Comparison of ENCODE assay signal across 27 cellular contexts in the genomic region with DNA sequence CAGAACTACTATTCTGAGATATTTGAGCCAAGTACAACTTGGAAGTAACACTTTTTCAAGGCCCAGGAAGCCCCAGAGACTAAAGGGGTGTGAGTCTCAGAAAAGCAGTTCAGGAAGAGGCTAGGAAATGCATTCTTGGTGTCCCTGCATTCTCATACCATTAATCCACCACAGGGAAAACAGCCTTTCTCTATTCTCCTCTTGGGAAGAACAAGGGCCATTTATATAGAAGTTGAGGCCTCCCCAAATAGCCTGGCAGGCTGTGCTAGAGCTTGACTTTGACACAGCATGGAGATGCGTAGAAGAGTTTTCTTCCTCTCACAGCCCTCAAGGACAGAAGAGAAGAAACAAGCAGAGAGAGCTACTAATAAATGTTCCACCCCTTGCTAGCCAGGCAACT. TPM values are rescaled to one million over a fixed set of nuclear protein-coding genes. Genes with fewer than 3 reads are reported as not detected.
DNase-seq lines count a peak whose midpoint lies in the region; ATAC-seq, FAIRE-seq and TF ChIP-seq lines count a peak whose summit lies in the region.
"Had no signal": no experiment of that assay in that cellular context is flagged by ENCODE, and none has a peak within 500 bp of the region (broad histone marks: within the 10 kb centered on the region; RNA-seq: fewer than 3 reads in every experiment).

No MANE protein-coding gene starts in this region.

- no peak for TF ChIP-seq EP300 in HepG2 (IDR thresholded peaks at IDR 0.05; ENCODE audit: low read depth in 2 of 2, low read length in 2 of 2)
- no peak for TF ChIP-seq EP300 in HepG2 (CRISPR knock-in tag; IDR thresholded peaks at IDR 0.05; ENCODE audit: borderline replicate concordance)

- no peaks in the 10 kb centered on the region; the same call in 1 of the 2 replicates for H4K20me1 ChIP-seq in HepG2 (ENCODE audit: insufficient read depth, low read length)

- in situ Hi-C loops in HepG2 (cut with HindIII; ENCODE audit: extremely low pct_ligation_motif_present, low pct_unique_long_range_greater_than_20kb): no loop called here

- ATAC-seq in HepG2: peak; percentile 60
- no peak for ATAC-seq in right lobe of liver
- ATAC-seq in effector memory CD8-positive, alpha-beta T cell (replicated peaks): no peak
- ATAC-seq in naive thymus-derived CD4-positive, alpha-beta T cell: no peak
- ATAC-seq in stimulated activated memory B cell treated with anti-CD40 and anti-IgM and Interleukin-4, amounts not matched to agents 10 μg/mL and 1 μg/mL and 100 μg/mL, for 72 hours: no peak
- ATAC-seq: activated CD4-positive, alpha-beta T cell treated with anti-CD3 and anti-CD28 coated beads for 36 hours; activated naive CD4-positive, alpha-beta T cell treated with anti-CD3 and anti-CD28 coated beads, Interleukin-2, amount 50 U/mL, for 72 hours; GM12878; left lobe of liver had no signal

- H3K9me3 ChIP-seq in HepG2 (ENCODE audit: low read length): no peaks in the 10 kb centered on the region
- H3K9me3 ChIP-seq in right lobe of liver: no peaks in the 10 kb centered on the region
- no peaks in the 10 kb centered on the region for H3K9me3 ChIP-seq in naive thymus-derived CD4-positive, alpha-beta T cell (ENCODE audit: control insufficient read depth in 2 of 3, low read length in 3 of 3)
- H3K9me3 ChIP-seq: ascending aorta, BLaER1, HAP-1, Peyer's patch, testis, uterus had no signal

- WGBS in HepG2 (ENCODE audit: low lambda C conversion rate): 82% methylated on average over 1 of the region's 1 CpG
- 83% methylated on average over 1 of the region's 1 CpG for WGBS in right lobe of liver (ENCODE audit: insufficient coverage, low coverage, low lambda C conversion rate, missing lambda C conversion rate)

- TF ChIP-seq CTCF in HepG2 (CRISPR knock-in tag; IDR thresholded peaks at IDR 0.05) (no peak), right lobe of liver (IDR thresholded peaks at IDR 0.05) (no peak)

- H2AFZ ChIP-seq in HepG2 (ENCODE audit: low read length): no peak overlapping the region

- H3K4me1 ChIP-seq in HepG2 (ENCODE audit: insufficient read depth, low read length) (peaks cover 52% of the 10 kb centered on the region), right lobe of liver (peaks cover 0 to 34% (median 15%) of the 10 kb centered on the region in 4 donors)
- H3K4me1 ChIP-seq in naive thymus-derived CD4-positive, alpha-beta T cell (ENCODE audit: control insufficient read depth in 2 of 2, insufficient read depth in 2 of 2, low read length in 2 of 2): peaks cover 10 to 12% of the 10 kb centered on the region in 2 donors

- H3K36me3 Mint-ChIP-seq in effector memory CD8-positive, alpha-beta T cell (ENCODE audit: insufficient read depth): peaks cover 25% of the 10 kb centered on the region
- H3K36me3 Mint-ChIP-seq in naive thymus-derived CD4-positive, alpha-beta T cell: peaks cover 0 to 24% (median 10%) of the 10 kb centered on the region in 5 donors
- H3K36me3 Mint-ChIP-seq in stimulated activated memory B cell treated with anti-CD40 and anti-IgM and Interleukin-4, amounts not matched to agents 10 μg/mL and 1 μg/mL and 100 μg/mL, for 72 hours: peaks cover 6% of the 10 kb centered on the region
- H3K36me3 Mint-ChIP-seq in activated T-helper 2 cell treated with anti-CD3 and anti-CD28 coated beads, Interferon-gamma antibody, Interleukin-2, Interleukin-4, amounts not matched to agents 10 μg/mL and 5 μg/mL and 100 μg/mL, durations not matched to agents 14 hours and 24 hours and 36 hours (ENCODE audit: low read depth): peaks cover 44% of the 10 kb centered on the region

- H3K79me2 ChIP-seq in HepG2 (ENCODE audit: insufficient read depth, low read length): peaks cover 21% of the 10 kb centered on the region

- H3K9me3 Mint-ChIP-seq in effector memory CD8-positive, alpha-beta T cell: no peaks in the 10 kb centered on the region
- H3K9me3 Mint-ChIP-seq in naive thymus-derived CD4-positive, alpha-beta T cell: peaks cover 0 to 2% (median 0%) of the 10 kb centered on the region in 11 donors
- H3K9me3 Mint-ChIP-seq in stimulated activated memory B cell treated with anti-CD40 and anti-IgM and Interleukin-4, amounts not matched to agents 10 μg/mL and 1 μg/mL and 100 μg/mL, for 72 hours: no peaks in the 10 kb centered on the region
- no peaks in the 10 kb centered on the region for H3K9me3 Mint-ChIP-seq in activated T-helper 2 cell treated with anti-CD3 and anti-CD28 coated beads, Interferon-gamma antibody, Interleukin-2, Interleukin-4, amounts not matched to agents 10 μg/mL and 5 μg/mL and 100 μg/mL, durations not matched to agents 14 hours and 24 hours and 36 hours
- H3K9me3 Mint-ChIP-seq: activated naive CD4-positive, alpha-beta T cell treated with anti-CD3 and anti-CD28 coated beads, Interleukin-2, amount 50 U/mL, for 72 hours had no signal

- POLR2A ChIA-PET in HepG2 (lab: Yijun Ruan, JAX): no interaction called here
- POLR2A ChIA-PET in naive thymus-derived CD4-positive, alpha-beta T cell (lab: Charles Lee): no interaction called here

- H3K9ac ChIP-seq in HepG2 (ENCODE audit: insufficient read depth, low read depth, low read length): no peak overlapping the region
- H3K9ac ChIP-seq: BLaER1 had no signal

- H3K4me3 Mint-ChIP-seq in effector memory CD8-positive, alpha-beta T cell: no peak overlapping the region
- no peak overlapping the region for H3K4me3 Mint-ChIP-seq in naive thymus-derived CD4-positive, alpha-beta T cell
- no peak overlapping the region for H3K4me3 Mint-ChIP-seq in stimulated activated memory B cell treated with anti-CD40 and anti-IgM and Interleukin-4, amounts not matched to agents 10 μg/mL and 1 μg/mL and 100 μg/mL, for 72 hours
- H3K4me3 Mint-ChIP-seq in activated T-helper 2 cell treated with anti-CD3 and anti-CD28 coated beads, Interferon-gamma antibody, Interleukin-2, Interleukin-4, amounts not matched to agents 10 μg/mL and 5 μg/mL and 100 μg/mL, durations not matched to agents 14 hours and 24 hours and 36 hours (ENCODE audit: low read depth): no peak overlapping the region
- H3K4me3 Mint-ChIP-seq: activated CD4-positive, alpha-beta T cell treated with anti-CD3 and anti-CD28 coated beads for 36 hours had no signal

- 0 out of 2 replicates have a peak overlapping the region, but pooled peaks have one; percentile 13 for H3K4me2 ChIP-seq in HepG2 (ENCODE audit: low read depth, low read length)
- H3K4me2 ChIP-seq: BLaER1 had no signal

- no peak for FAIRE-seq in HepG2 (lab: Jason Lieb, UNC)
- FAIRE-seq: GM12878, TTC549 had no signal

- no peak for DNase-seq in HepG2 (ENCODE audit: low spot score)
- no peak for DNase-seq in right lobe of liver
- no peak for DNase-seq in effector memory CD8-positive, alpha-beta T cell
- DNase-seq in naive thymus-derived CD4-positive, alpha-beta T cell: no peak
- DNase-seq in superior temporal gyrus (ENCODE audit: extremely low spot score): peak; percentile 42
- DNase-seq in CD1c-positive myeloid dendritic cell (ENCODE audit: extremely low spot score): no peak
- DNase-seq in activated T-helper 2 cell treated with anti-CD3 and anti-CD28 coated beads, Interferon-gamma antibody, Interleukin-2, Interleukin-4, amounts not matched to agents 10 μg/mL and 5 μg/mL and 100 μg/mL, durations not matched to agents 14 hours and 24 hours and 36 hours (ENCODE audit: low spot score): no peak
- DNase-seq: activated CD4-positive, alpha-beta T cell treated with anti-CD3 and anti-CD28 coated beads for 36 hours; central memory CD4-positive, alpha-beta T cell; foreskin fibroblast; midbrain; NCI-H187; NCI-H526 treated with DMSO at 0.1 percent for 48 hours; Peyer's patch; stimulated activated CD4-positive, alpha-beta T cell treated with anti-CD3 and anti-CD28 coated beads, Interleukin-1b, Interleukin-23, amount 100 ng/mL, for 48 hours; T-helper 1 cell; testis; uterus had no signal

- peaks cover 6 to 17% of the 10 kb centered on the region in 2 donors for H3K4me1 Mint-ChIP-seq in effector memory CD8-positive, alpha-beta T cell (ENCODE audit: low read depth in 2 of 2)
- peaks cover 9 to 43% (median 29%) of the 10 kb centered on the region in 7 donors for H3K4me1 Mint-ChIP-seq in naive thymus-derived CD4-positive, alpha-beta T cell
- H3K4me1 Mint-ChIP-seq in stimulated activated memory B cell treated with anti-CD40 and anti-IgM and Interleukin-4, amounts not matched to agents 10 μg/mL and 1 μg/mL and 100 μg/mL, for 72 hours: peaks cover 20% of the 10 kb centered on the region
- H3K4me1 Mint-ChIP-seq in activated T-helper 2 cell treated with anti-CD3 and anti-CD28 coated beads, Interferon-gamma antibody, Interleukin-2, Interleukin-4, amounts not matched to agents 10 μg/mL and 5 μg/mL and 100 μg/mL, durations not matched to agents 14 hours and 24 hours and 36 hours (ENCODE audit: low read depth): peaks cover 11% of the 10 kb centered on the region

- TF ChIP-seq RAD21 in HepG2 (CRISPR knock-in tag; IDR thresholded peaks at IDR 0.05): no peak

- CTCF ChIA-PET in HepG2 (lab: Yijun Ruan, JAX; ENCODE audit: low intra/inter-chr PET ratio, low total read pairs): no interaction called here
- CTCF ChIA-PET in naive thymus-derived CD4-positive, alpha-beta T cell (lab: Charles Lee): no interaction called here

- TF ChIP-seq POLR2A in HepG2 (IDR thresholded peaks at IDR 0.05; ENCODE audit: insufficient read depth in 1 of 2, low read depth in 2 of 2, low read length in 2 of 2): no peak
- TF ChIP-seq POLR2A in right lobe of liver (IDR thresholded peaks at IDR 0.05): no peak

- no peaks in the 10 kb centered on the region for H3K27me3 Mint-ChIP-seq in effector memory CD8-positive, alpha-beta T cell
- H3K27me3 Mint-ChIP-seq in naive thymus-derived CD4-positive, alpha-beta T cell: peaks cover 0 to 2% (median 0%) of the 10 kb centered on the region in 5 donors
- H3K27me3 Mint-ChIP-seq in stimulated activated memory B cell treated with anti-CD40 and anti-IgM and Interleukin-4, amounts not matched to agents 10 μg/mL and 1 μg/mL and 100 μg/mL, for 72 hours: no peaks in the 10 kb centered on the region
- H3K27me3 Mint-ChIP-seq in activated T-helper 2 cell treated with anti-CD3 and anti-CD28 coated beads, Interferon-gamma antibody, Interleukin-2, Interleukin-4, amounts not matched to agents 10 μg/mL and 5 μg/mL and 100 μg/mL, durations not matched to agents 14 hours and 24 hours and 36 hours (ENCODE audit: low read depth): no peaks in the 10 kb centered on the region
- H3K27me3 Mint-ChIP-seq: activated CD4-positive, alpha-beta T cell treated with anti-CD3 and anti-CD28 coated beads for 36 hours had no signal

- H3K4me3 ChIP-seq in HepG2 (replicated peaks in 1 of 3; ENCODE audit: insufficient read depth in 1 of 3, low read depth in 2 of 3, low read length in 3 of 3) (no peak overlapping the region), right lobe of liver (no peak overlapping the region)
- no peak overlapping the region for H3K4me3 ChIP-seq in naive thymus-derived CD4-positive, alpha-beta T cell (ENCODE audit: low read length)
- H3K4me3 ChIP-seq: ascending aorta, BLaER1, GM12878, HAP-1, Peyer's patch, skin epidermis, testis, uterus had no signal

- H3K27ac ChIP-seq in HepG2 (ENCODE audit: extremely low read length, insufficient read depth, low read length) (no peak overlapping the region), right lobe of liver (no peak overlapping the region)
- no peak overlapping the region for H3K27ac ChIP-seq in naive thymus-derived CD4-positive, alpha-beta T cell (ENCODE audit: low read depth, low read length)
- H3K27ac ChIP-seq: ascending aorta, BLaER1, Peyer's patch, skin epidermis, testis, uterus had no signal

- intact Hi-C loops in HepG2 (cut with micrococcal nuclease; ENCODE audit: unreplicated experiment): loop anchor here (2.0 to 10.0 kb wide), 2 partner anchors 17 to 263 kb away; partner anchors contain the start of gene CAPN7
- intact Hi-C loops in right lobe of liver (cut with DNase I): no loop called here
- intact Hi-C loops in naive thymus-derived CD4-positive, alpha-beta T cell (cut with micrococcal nuclease): loop anchor here in 1 of 2 donors (10.0 kb wide), 1 partner anchor 1977 kb away; no protein-coding TSS in a partner anchor
- intact Hi-C loops in activated T-helper 2 cell treated with anti-CD3 and anti-CD28 coated beads, Interferon-gamma antibody, Interleukin-2, Interleukin-4, amounts not matched to agents 10 μg/mL and 5 μg/mL and 100 μg/mL, durations not matched to agents 14 hours and 24 hours and 36 hours (cut with micrococcal nuclease): no loop called here

- H3K36me3 ChIP-seq in HepG2 (replicated peaks in 1 of 2; ENCODE audit: control insufficient read depth in 1 of 2, insufficient read depth in 2 of 2, low read length in 2 of 2) (peaks cover 4 to 12% of the 10 kb centered on the region in 2 experiments; a peak in 4 of 5 replicates), right lobe of liver (peaks cover 0 to 10% (median 7%) of the 10 kb centered on the region in 4 donors)
- H3K36me3 ChIP-seq in naive thymus-derived CD4-positive, alpha-beta T cell (ENCODE audit: control insufficient read depth in 2 of 3, insufficient read depth in 3 of 3, low read length in 3 of 3): peaks cover 0 to 16% (median 0%) of the 10 kb centered on the region in 3 experiments
- H3K36me3 ChIP-seq: uterus had no signal

- no TSS peak for BruUV-seq in HepG2 (replicated peaks; lab: Mats Ljungman, UMichigan)

- H3K27me3 ChIP-seq in HepG2 (ENCODE audit: control insufficient read depth in 1 of 2, insufficient read depth in 2 of 2, low read length in 2 of 2) (no peaks in the 10 kb centered on the region), right lobe of liver (no peaks in the 10 kb centered on the region)
- H3K27me3 ChIP-seq in naive thymus-derived CD4-positive, alpha-beta T cell (ENCODE audit: control insufficient read depth in 2 of 2, insufficient read depth in 2 of 2, low read length in 2 of 2): no peaks in the 10 kb centered on the region
- H3K27me3 ChIP-seq: ascending aorta, BLaER1, Peyer's patch, testis, uterus had no signal

- peak overlapping the region; percentile 5 to 57 for H3K27ac Mint-ChIP-seq in effector memory CD8-positive, alpha-beta T cell
- H3K27ac Mint-ChIP-seq in naive thymus-derived CD4-positive, alpha-beta T cell: peak overlapping the region in 5 of 9 donors; percentile 4 to 65 (median 51)
- no peak overlapping the region for H3K27ac Mint-ChIP-seq in stimulated activated memory B cell treated with anti-CD40 and anti-IgM and Interleukin-4, amounts not matched to agents 10 μg/mL and 1 μg/mL and 100 μg/mL, for 72 hours
- H3K27ac Mint-ChIP-seq in activated T-helper 2 cell treated with anti-CD3 and anti-CD28 coated beads, Interferon-gamma antibody, Interleukin-2, Interleukin-4, amounts not matched to agents 10 μg/mL and 5 μg/mL and 100 μg/mL, durations not matched to agents 14 hours and 24 hours and 36 hours: no peak overlapping the region
- H3K27ac Mint-ChIP-seq: activated CD4-positive, alpha-beta T cell treated with anti-CD3 and anti-CD28 coated beads for 36 hours had no signal

RNA-seq across cellular contexts. Expression of gene NR2C2, which starts 5.5 kb away (rescaled TPM):
- total RNA-seq in HepG2 (2016; rRNA removed; fragmentation: Illumina TruSeq; extraction: Trizol) (7.8 and 12.0 TPM in 2 replicates), right lobe of liver (10 to 100 TPM; 10.8 to 18.6 (median 12.2) TPM)
- total RNA-seq in HepG2 (2016; cell fraction: cytosol; rRNA removed; fragmentation: Illumina TruSeq; extraction: Trizol; ENCODE audit: low read depth): 4.0 TPM in 2 replicates
- 8.6 and 9.6 TPM in 2 replicates for total RNA-seq in HepG2 (2016; cell fraction: insoluble cytoplasmic fraction; rRNA removed; fragmentation: Illumina TruSeq; extraction: Trizol)
- total RNA-seq in HepG2 (2016; cell fraction: membrane; rRNA removed; fragmentation: Illumina TruSeq; extraction: Trizol): 5.8 and 7.0 TPM in 2 replicates
- total RNA-seq in HepG2 (2016; cell fraction: nucleus; rRNA removed; fragmentation: Illumina TruSeq; extraction: Trizol): 17.6 and 20.8 TPM in 2 replicates
- 11.8 and 14.3 TPM in 2 replicates for polyA plus RNA-seq in HepG2 (2011; rRNA removed)
- polyA plus RNA-seq in HepG2 (2011; cell fraction: cytosol; rRNA removed): 3.7 and 4.7 TPM in 2 replicates
- polyA plus RNA-seq in HepG2 (2011; cell fraction: nucleus; rRNA removed): 51.2 and 54.4 TPM in 2 replicates
- 18.1 and 20.7 TPM in 2 replicates for polyA plus RNA-seq in HepG2 (2012)
- polyA plus RNA-seq in HepG2 (2016; cell fraction: cytosol; fragmentation: Illumina TruSeq; extraction: Trizol; ENCODE audit: low read depth): 0.92 and 1.2 TPM in 2 replicates
- 6.2 and 7.4 TPM in 2 replicates for polyA plus RNA-seq in HepG2 (2016; cell fraction: insoluble cytoplasmic fraction; fragmentation: Illumina TruSeq; extraction: Trizol; ENCODE audit: low read depth)
- 1.4 and 2.0 TPM in 2 replicates for polyA plus RNA-seq in HepG2 (2016; cell fraction: membrane; fragmentation: Illumina TruSeq; extraction: Trizol; ENCODE audit: low read depth)
- 20.7 and 24.9 TPM in 2 replicates for polyA plus RNA-seq in HepG2 (2016; cell fraction: nucleus; fragmentation: Illumina TruSeq; extraction: Trizol; ENCODE audit: insufficient read depth, low read depth)
- 24.4 and 39.8 TPM in 2 replicates for polyA minus RNA-seq in HepG2 (2011; rRNA and poly(A)+ RNA removed; ENCODE audit: low replicate concordance)
- polyA minus RNA-seq in HepG2 (2011; cell fraction: cytosol; rRNA and poly(A)+ RNA removed): 11.5 and 11.7 TPM in 2 replicates
- 49.7 and 51.8 TPM in 2 replicates for polyA minus RNA-seq in HepG2 (2011; cell fraction: nucleus; rRNA and poly(A)+ RNA removed)
- total RNA-seq in naive thymus-derived CD4-positive, alpha-beta T cell: 10 to 100 TPM; 49.9 to 96.3 (median 61.6) TPM
- polyA plus RNA-seq in naive thymus-derived CD4-positive, alpha-beta T cell: 10 to 100 TPM; 12.7 to 20.4 TPM
- total RNA-seq in activated T-helper 2 cell treated with anti-CD3 and anti-CD28 coated beads, Interferon-gamma antibody, Interleukin-2, Interleukin-4, amounts not matched to agents 10 μg/mL and 5 μg/mL and 100 μg/mL, durations not matched to agents 14 hours and 24 hours and 36 hours: 48.2 and 48.3 TPM in 2 replicates

Comparison
In these comparisons a context has a peak if more than half of its experiments do, and no peak if none do; other contexts are left out.
1. H3K27ac Mint-ChIP-seq: peak in effector memory CD8-positive, alpha-beta T cell (2 of 2) and naive thymus-derived CD4-positive, alpha-beta T cell (5 of 9); none in stimulated activated memory B cell treated with anti-CD40 and anti-IgM and Interleukin-4, amounts not matched to agents 10 μg/mL and 1 μg/mL and 100 μg/mL, for 72 hours (single experiment) and activated T-helper 2 cell treated with anti-CD3 and anti-CD28 coated beads, Interferon-gamma antibody, Interleukin-2, Interleukin-4, amounts not matched to agents 10 μg/mL and 5 μg/mL and 100 μg/mL, durations not matched to agents 14 hours and 24 hours and 36 hours (single experiment).